In the genomic region with DNA sequence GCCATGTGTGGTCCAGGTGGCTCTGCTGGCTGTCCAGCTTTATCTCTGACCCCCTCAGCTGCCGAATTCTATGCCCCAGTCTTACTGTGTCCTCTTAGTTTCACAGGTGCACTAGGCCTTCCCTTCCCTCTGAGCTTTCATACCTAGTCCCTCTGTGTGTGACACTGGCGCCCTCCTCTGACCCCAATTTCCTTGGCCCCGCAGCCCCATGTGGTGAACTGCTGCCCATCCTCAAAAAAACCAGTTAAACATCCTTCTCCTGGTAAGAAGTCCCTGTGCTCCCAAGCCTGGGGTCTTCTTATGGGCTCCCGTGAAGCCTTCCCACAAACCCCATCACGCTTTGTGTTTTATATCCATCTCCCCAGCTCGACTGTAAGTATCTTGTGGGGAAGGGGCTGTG, we compare ENCODE assay signal across 1 cellular context.
TF ChIP-seq lines count a peak whose summit lies in the region.

No MANE protein-coding gene starts in this region.

TF ChIP-seq in GM23338, 12 proteins besides CTCF, POLR2A, EP300 and RAD21 (continued from another document):
- TF ChIP-seq ZNF462 (CRISPR knock-in tag; IDR thresholded peaks at IDR 0.05) (no peak), EZH2 (IDR thresholded peaks at IDR 0.05; ENCODE audit: low read depth, unreplicated experiment) (no peak), JUNB (IDR thresholded peaks at IDR 0.05; ENCODE audit: unreplicated experiment) (no peak), POLR2AphosphoS5 (IDR thresholded peaks at IDR 0.05; ENCODE audit: low read depth) (no peak), EZH2phosphoT487 (IDR thresholded peaks at IDR 0.05; ENCODE audit: unreplicated experiment) (no peak)
